11 cellular contexts compared by ENCODE assay signal in genomic region chr14:34211732-34212131, GRCh38.
DNase-seq lines count a peak whose midpoint lies in the region; ATAC-seq and FAIRE-seq lines count a peak whose summit lies in the region.
"Had no signal": no experiment of that assay in that cellular context is flagged by ENCODE, and none has a peak within 500 bp of the region (broad histone marks: within the 10 kb centered on the region; RNA-seq: fewer than 3 reads in every experiment).

No MANE protein-coding gene starts in this region.

- ATAC-seq in GM18909 (IDR thresholded peaks at IDR 0.05; ENCODE audit: poor library complexity, unreplicated experiment) (peak; percentile 92), HG02588 (IDR thresholded peaks at IDR 0.05; ENCODE audit: unreplicated experiment) (peak; percentile 87), HG03565 (IDR thresholded peaks at IDR 0.05; ENCODE audit: unreplicated experiment) (peak; percentile 74)
- ATAC-seq: Panc1 had no signal

- DNase-seq in kidney tubule cell (ENCODE audit: low spot score) = peak; percentile 89
- no peak for DNase-seq in NCI-H345 (lab: John Stamatoyannopoulos, UW)
- DNase-seq in NCI-H1105 treated with DMSO at 0.1 percent for 48 hours (lab: John Stamatoyannopoulos, UW) = no peak
- no peak for DNase-seq in urothelium cell line (ENCODE audit: low spot score)
- DNase-seq: aorta, HCEC 1CT, sigmoid colon had no signal

- FAIRE-seq in urothelium cell line (lab: Jason Lieb, UNC) = no peak
